Comparison of ENCODE assay signal across 1 cellular context in genomic region chr9:129473523-129474244, GRCh38.
TF ChIP-seq lines count a peak whose summit lies in the region.

No MANE protein-coding gene starts in this region.

TF ChIP-seq in K562, 482 proteins besides CTCF, POLR2A, EP300 and RAD21 (continued from another document):
- no peak for TF ChIP-seq ZBTB43 (CRISPR knock-in tag; IDR thresholded peaks at IDR 0.05)
